ENCODE assay signal across 1 cellular context in genomic region chr2:187959821-187960220, GRCh38.
TF ChIP-seq lines count a peak whose summit lies in the region.

No MANE protein-coding gene starts in this region.

TF ChIP-seq in GM12878, 131 proteins besides CTCF, POLR2A, EP300 and RAD21 (continued from another document):
- TF ChIP-seq RELB (IDR thresholded peaks at IDR 0.05; ENCODE audit: low read depth) (no peak), BCL3 (IDR thresholded peaks at IDR 0.05; ENCODE audit: borderline replicate concordance, insufficient read depth, low read depth, low read length, poor library complexity, severe bottlenecking) (no peak), RELA (IDR thresholded peaks at IDR 0.05; ENCODE audit: borderline replicate concordance, partially characterized antibody) (no peak), ZBTB4 (CRISPR knock-in tag; IDR thresholded peaks at IDR 0.05) (no peak), HDAC6 (IDR thresholded peaks at IDR 0.05; ENCODE audit: unreplicated experiment) (no peak), KLF5 (IDR thresholded peaks at IDR 0.05; ENCODE audit: partially characterized antibody) (no peak)
